1 cellular context compared by ENCODE assay signal in the genomic region with DNA sequence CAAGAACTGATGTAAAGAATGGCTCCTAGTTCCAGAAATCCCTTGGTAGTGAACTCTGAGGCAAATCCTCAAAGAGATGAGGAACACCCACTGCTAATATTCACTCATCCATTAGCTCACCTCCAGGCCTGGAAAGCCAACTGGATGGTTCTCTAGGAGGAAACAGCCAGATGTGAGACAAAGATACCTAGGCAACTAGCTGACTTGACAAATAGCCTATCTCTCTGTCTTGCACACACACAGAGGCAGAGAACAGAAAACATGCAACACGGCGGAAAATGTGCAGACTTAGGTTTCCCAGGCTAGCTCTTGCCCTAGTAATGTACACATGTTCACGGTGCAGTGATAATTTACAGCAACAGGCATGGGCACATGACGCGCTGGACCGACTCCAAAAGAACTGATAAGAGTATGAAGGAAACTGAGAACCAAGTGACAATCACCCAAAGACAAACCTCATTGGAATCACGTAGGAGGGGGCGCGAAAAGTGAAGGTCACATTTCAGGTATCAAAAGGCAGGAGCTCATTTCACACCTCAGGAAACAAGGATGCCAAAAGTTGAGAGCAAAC.
TF ChIP-seq lines count a peak whose summit lies in the region.

No MANE protein-coding gene starts in this region.

TF ChIP-seq in SK-N-SH, 30 proteins besides CTCF, POLR2A, EP300 and RAD21:
- TF ChIP-seq RXRA (IDR thresholded peaks at IDR 0.05; ENCODE audit: borderline replicate concordance, low read depth) (no peak), MAX (IDR thresholded peaks at IDR 0.05; ENCODE audit: low read depth) (no peak), RFX5 (IDR thresholded peaks at IDR 0.05; ENCODE audit: low read length) (no peak), GABPA (IDR thresholded peaks at IDR 0.05; ENCODE audit: low read depth) (no peak), CHD2 (IDR thresholded peaks at IDR 0.05; ENCODE audit: low read length, partially characterized antibody) (no peak), FOSL2 (IDR thresholded peaks at IDR 0.05; ENCODE audit: borderline replicate concordance, low read depth) (no peak), NRF1 (IDR thresholded peaks at IDR 0.05; ENCODE audit: low read depth, low read length) (no peak), ZBTB33 (IDR thresholded peaks at IDR 0.05; ENCODE audit: borderline replicate concordance, low read depth) (no peak), GATA2 (CRISPR knock-in tag; IDR thresholded peaks at IDR 0.05) (no peak), TAF1 (IDR thresholded peaks at IDR 0.05; ENCODE audit: borderline replicate concordance, low read depth, low read length) (no peak), YY1 (IDR thresholded peaks at IDR 0.05; ENCODE audit: low read depth) (no peak), ELF1 (IDR thresholded peaks at IDR 0.05) (no peak), FOXJ3 (CRISPR knock-in tag; IDR thresholded peaks at IDR 0.05) (no peak), MEF2A (IDR thresholded peaks at IDR 0.05; ENCODE audit: borderline replicate concordance, low read depth) (no peak), SMC3 (IDR thresholded peaks at IDR 0.05; ENCODE audit: low read depth, low read length) (no peak)
- TF ChIP-seq, protein P1, sequence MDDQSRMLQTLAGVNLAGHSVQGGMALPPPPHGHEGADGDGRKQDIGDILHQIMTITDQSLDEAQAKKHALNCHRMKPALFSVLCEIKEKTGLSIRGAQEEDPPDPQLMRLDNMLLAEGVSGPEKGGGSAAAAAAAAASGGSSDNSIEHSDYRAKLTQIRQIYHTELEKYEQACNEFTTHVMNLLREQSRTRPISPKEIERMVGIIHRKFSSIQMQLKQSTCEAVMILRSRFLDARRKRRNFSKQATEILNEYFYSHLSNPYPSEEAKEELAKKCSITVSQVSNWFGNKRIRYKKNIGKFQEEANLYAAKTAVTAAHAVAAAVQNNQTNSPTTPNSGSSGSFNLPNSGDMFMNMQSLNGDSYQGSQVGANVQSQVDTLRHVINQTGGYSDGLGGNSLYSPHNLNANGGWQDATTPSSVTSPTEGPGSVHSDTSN (IDR thresholded peaks at IDR 0.05), result no peak
- TF ChIP-seq, protein P2, sequence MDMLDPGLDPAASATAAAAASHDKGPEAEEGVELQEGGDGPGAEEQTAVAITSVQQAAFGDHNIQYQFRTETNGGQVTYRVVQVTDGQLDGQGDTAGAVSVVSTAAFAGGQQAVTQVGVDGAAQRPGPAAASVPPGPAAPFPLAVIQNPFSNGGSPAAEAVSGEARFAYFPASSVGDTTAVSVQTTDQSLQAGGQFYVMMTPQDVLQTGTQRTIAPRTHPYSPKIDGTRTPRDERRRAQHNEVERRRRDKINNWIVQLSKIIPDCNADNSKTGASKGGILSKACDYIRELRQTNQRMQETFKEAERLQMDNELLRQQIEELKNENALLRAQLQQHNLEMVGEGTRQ (IDR thresholded peaks at IDR 0.05; ENCODE audit: borderline replicate concordance, low read depth, low read length), result no peak
